In genomic region chr7:128103498-128104108, GRCh38 we compare ENCODE assay signal across 1 cellular context.
TF ChIP-seq lines count a peak whose summit lies in the region.

No MANE protein-coding gene starts in this region.

TF ChIP-seq in HepG2, 621 proteins besides CTCF, POLR2A, EP300 and RAD21 (continued from another document and continues in another):
- TF ChIP-seq THRA (CRISPR knock-in tag; IDR thresholded peaks at IDR 0.05; ENCODE audit: borderline replicate concordance) (peak; percentile 92; the same call in 1 of the 2 replicates), FOXA1 (IDR thresholded peaks at IDR 0.05) (no peak), FOXA1 (CRISPR knock-in tag; IDR thresholded peaks at IDR 0.05) (no peak), ZNF605 (CRISPR knock-in tag; IDR thresholded peaks at IDR 0.05) (peak; percentile 48; the same call in 1 of the 2 replicates), TFDP2 (CRISPR knock-in tag; IDR thresholded peaks at IDR 0.05) (peak; percentile 52; the same call in 1 of the 2 replicates), ZNF30 (CRISPR knock-in tag; IDR thresholded peaks at IDR 0.05) (no peak), ZBTB7A (CRISPR knock-in tag; IDR thresholded peaks at IDR 0.05) (peak; percentile 91), ZNF567 (CRISPR knock-in tag; IDR thresholded peaks at IDR 0.05; ENCODE audit: borderline replicate concordance) (no peak), GFI1 (CRISPR knock-in tag; IDR thresholded peaks at IDR 0.05; ENCODE audit: borderline replicate concordance) (peak; percentile 62; the same call in 1 of the 2 replicates), ZSCAN31 (CRISPR knock-in tag; IDR thresholded peaks at IDR 0.05; ENCODE audit: low read depth) (peak; percentile 84; the same call in 1 of the 2 replicates), CC2D1A (CRISPR knock-in tag; IDR thresholded peaks at IDR 0.05) (no peak), ZNF670 (CRISPR knock-in tag; IDR thresholded peaks at IDR 0.05; ENCODE audit: borderline replicate concordance) (0 out of 2 replicates have a peak, but pooled peaks have one; percentile 85), KIAA2018 (CRISPR knock-in tag; IDR thresholded peaks at IDR 0.05; ENCODE audit: borderline replicate concordance) (no peak), ZFP90 (CRISPR knock-in tag; IDR thresholded peaks at IDR 0.05; ENCODE audit: borderline replicate concordance) (peak; percentile 87), CREB3 (CRISPR knock-in tag; IDR thresholded peaks at IDR 0.05) (no peak), DMTF1 (CRISPR knock-in tag; IDR thresholded peaks at IDR 0.05) (no peak), HNF4G (IDR thresholded peaks at IDR 0.05; ENCODE audit: borderline replicate concordance, low read depth, low read length) (peak; percentile 82), HNF4G (CRISPR knock-in tag; IDR thresholded peaks at IDR 0.05; ENCODE audit: borderline replicate concordance, low read depth) (peak; percentile 94), ZFYVE20 (CRISPR knock-in tag; IDR thresholded peaks at IDR 0.05; ENCODE audit: borderline replicate concordance, low read depth) (no peak), RBAK (CRISPR knock-in tag; IDR thresholded peaks at IDR 0.05) (no peak), ZFP91 (CRISPR knock-in tag; IDR thresholded peaks at IDR 0.05; ENCODE audit: borderline replicate concordance) (peak; percentile 86), JDP2 (CRISPR knock-in tag; IDR thresholded peaks at IDR 0.05; ENCODE audit: borderline replicate concordance) (no peak), ZBTB37 (CRISPR knock-in tag; IDR thresholded peaks at IDR 0.05) (no peak), NFYB (CRISPR knock-in tag; IDR thresholded peaks at IDR 0.05) (no peak; the same call in 1 of the 2 replicates), TAF1 (CRISPR knock-in tag; IDR thresholded peaks at IDR 0.05) (no peak), PHF21A (CRISPR knock-in tag; IDR thresholded peaks at IDR 0.05) (peak; percentile 88), U2AF1 (optimal IDR thresholded peaks at IDR 0.05; ENCODE audit: low read depth, low read length) (no peak), GABPA (IDR thresholded peaks at IDR 0.05; ENCODE audit: low read depth, low read length) (no peak), GABPA (CRISPR knock-in tag; IDR thresholded peaks at IDR 0.05; ENCODE audit: low read depth) (peak; percentile 78), ZFP62 (CRISPR knock-in tag; IDR thresholded peaks at IDR 0.05) (no peak), HIVEP1 (CRISPR knock-in tag; IDR thresholded peaks at IDR 0.05) (peak; percentile 94), TBP (CRISPR knock-in tag; IDR thresholded peaks at IDR 0.05) (no peak), PHB2 (IDR thresholded peaks at IDR 0.05; ENCODE audit: partially characterized antibody) (no peak), HNF4A (CRISPR knock-in tag; IDR thresholded peaks at IDR 0.05) (peak; percentile 97), TSC22D2 (CRISPR knock-in tag; IDR thresholded peaks at IDR 0.05; ENCODE audit: borderline replicate concordance) (no peak), ZNF24 (IDR thresholded peaks at IDR 0.05) (no peak), ZNF333 (CRISPR knock-in tag; IDR thresholded peaks at IDR 0.05; ENCODE audit: borderline replicate concordance) (peak; percentile 94; the same call in 1 of the 2 replicates), ELF4 (CRISPR knock-in tag; IDR thresholded peaks at IDR 0.05; ENCODE audit: borderline replicate concordance) (no peak), ZNF674 (CRISPR knock-in tag; IDR thresholded peaks at IDR 0.05; ENCODE audit: low read depth) (no peak), BRCA1 (CRISPR knock-in tag; IDR thresholded peaks at IDR 0.05) (no peak; the same call in 1 of the 2 replicates)
